Comparison of ENCODE assay signal across 2 cellular contexts in the genomic region with DNA sequence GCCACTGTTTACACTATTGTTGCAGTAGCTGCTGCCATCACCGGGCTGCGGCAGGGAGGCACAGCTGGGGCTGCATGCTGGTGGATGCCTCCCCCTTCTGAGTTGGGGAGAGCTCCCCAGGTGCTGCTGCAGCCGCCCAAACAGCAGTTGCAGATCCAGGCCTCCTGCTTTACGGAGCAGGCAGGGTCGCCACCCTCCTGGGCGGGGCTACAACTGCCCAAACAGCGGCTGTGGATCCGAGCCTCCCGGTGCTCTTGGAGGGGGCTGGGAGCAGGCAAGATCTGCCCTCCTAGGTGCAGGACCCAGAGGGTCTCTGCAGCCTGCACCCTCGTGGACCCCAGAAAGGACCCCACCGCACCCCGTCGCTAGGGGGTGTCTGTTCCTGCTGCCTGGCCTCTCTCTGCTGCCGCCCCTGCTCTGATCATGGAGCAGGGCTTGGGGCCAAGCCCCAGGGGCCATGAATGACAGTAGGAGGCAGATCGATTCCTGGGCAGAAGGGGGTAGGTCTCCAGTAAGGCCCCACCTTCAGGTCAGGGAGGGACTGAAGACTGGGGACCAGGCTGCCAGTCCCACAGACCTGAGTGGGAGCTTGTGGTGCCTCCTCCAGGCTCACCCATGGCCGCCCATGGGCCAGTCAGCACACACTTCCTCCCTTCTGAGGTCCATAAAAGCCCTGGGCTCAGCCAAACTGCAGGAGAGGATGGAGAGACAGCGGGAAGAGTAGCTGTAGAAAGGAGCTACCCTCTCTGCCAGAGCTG.
TF ChIP-seq lines count a peak whose summit lies in the region.

No MANE protein-coding gene starts in this region.

TF ChIP-seq in A549, 52 proteins besides CTCF, POLR2A, EP300 and RAD21:
- TF ChIP-seq, protein P1, sequence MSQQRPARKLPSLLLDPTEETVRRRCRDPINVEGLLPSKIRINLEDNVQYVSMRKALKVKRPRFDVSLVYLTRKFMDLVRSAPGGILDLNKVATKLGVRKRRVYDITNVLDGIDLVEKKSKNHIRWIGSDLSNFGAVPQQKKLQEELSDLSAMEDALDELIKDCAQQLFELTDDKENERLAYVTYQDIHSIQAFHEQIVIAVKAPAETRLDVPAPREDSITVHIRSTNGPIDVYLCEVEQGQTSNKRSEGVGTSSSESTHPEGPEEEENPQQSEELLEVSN (IDR thresholded peaks at IDR 0.05; ENCODE audit: borderline replicate concordance, low read depth) = no peak
- TF ChIP-seq, protein P2, sequence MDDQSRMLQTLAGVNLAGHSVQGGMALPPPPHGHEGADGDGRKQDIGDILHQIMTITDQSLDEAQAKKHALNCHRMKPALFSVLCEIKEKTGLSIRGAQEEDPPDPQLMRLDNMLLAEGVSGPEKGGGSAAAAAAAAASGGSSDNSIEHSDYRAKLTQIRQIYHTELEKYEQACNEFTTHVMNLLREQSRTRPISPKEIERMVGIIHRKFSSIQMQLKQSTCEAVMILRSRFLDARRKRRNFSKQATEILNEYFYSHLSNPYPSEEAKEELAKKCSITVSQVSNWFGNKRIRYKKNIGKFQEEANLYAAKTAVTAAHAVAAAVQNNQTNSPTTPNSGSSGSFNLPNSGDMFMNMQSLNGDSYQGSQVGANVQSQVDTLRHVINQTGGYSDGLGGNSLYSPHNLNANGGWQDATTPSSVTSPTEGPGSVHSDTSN (IDR thresholded peaks at IDR 0.05) = no peak
- TF ChIP-seq HOXB5 (CRISPR knock-in tag; IDR thresholded peaks at IDR 0.05) = no peak
- TF ChIP-seq POLR2AphosphoS2 (conservative IDR thresholded peaks at IDR 0.05; ENCODE audit: low read length) = no peak
- no peak for TF ChIP-seq JUN (IDR thresholded peaks at IDR 0.05)
- TF ChIP-seq RARB (CRISPR knock-in tag; IDR thresholded peaks at IDR 0.05) = no peak
- TF ChIP-seq EHMT2 (IDR thresholded peaks at IDR 0.05; ENCODE audit: low read depth) = no peak
- TF ChIP-seq, protein P3, sequence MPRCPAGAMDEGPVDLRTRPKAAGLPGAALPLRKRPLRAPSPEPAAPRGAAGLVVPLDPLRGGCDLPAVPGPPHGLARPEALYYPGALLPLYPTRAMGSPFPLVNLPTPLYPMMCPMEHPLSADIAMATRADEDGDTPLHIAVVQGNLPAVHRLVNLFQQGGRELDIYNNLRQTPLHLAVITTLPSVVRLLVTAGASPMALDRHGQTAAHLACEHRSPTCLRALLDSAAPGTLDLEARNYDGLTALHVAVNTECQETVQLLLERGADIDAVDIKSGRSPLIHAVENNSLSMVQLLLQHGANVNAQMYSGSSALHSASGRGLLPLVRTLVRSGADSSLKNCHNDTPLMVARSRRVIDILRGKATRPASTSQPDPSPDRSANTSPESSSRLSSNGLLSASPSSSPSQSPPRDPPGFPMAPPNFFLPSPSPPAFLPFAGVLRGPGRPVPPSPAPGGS (IDR thresholded peaks at IDR 0.05) = no peak

TF ChIP-seq in HCT116, 20 proteins besides CTCF, POLR2A, EP300 and RAD21:
- TF ChIP-seq, protein P4, sequence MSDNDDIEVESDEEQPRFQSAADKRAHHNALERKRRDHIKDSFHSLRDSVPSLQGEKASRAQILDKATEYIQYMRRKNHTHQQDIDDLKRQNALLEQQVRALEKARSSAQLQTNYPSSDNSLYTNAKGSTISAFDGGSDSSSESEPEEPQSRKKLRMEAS (IDR thresholded peaks at IDR 0.05) = no peak
- TF ChIP-seq ZFX (IDR thresholded peaks at IDR 0.05) = peak; percentile 33; the same call in 1 of the 2 replicates
TF ChIP-seq in HCT116: peak in this region for 1.
